8 cellular contexts compared by ENCODE assay signal in the genomic region with DNA sequence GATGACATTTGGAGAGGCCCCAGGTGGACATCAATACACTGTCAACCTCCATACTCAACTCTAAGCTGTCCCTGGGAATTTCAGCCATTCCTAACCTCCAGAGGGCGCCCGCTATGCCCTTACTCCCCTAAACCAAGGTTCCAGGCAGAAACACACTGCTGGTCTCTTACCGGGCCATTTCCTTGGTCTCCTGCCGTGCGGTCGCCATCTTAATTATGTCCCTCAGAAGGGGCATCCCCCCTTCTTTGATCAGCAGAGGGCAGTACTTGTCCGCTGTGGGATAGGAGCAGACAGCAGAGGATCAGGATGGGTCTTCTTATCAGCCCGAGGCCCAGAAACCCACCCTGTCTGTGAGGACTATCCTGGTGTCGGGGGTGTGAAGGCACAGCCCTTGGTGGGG.
DNase-seq lines count a peak whose midpoint lies in the region; ATAC-seq and TF ChIP-seq lines count a peak whose summit lies in the region.

No MANE protein-coding gene starts in this region.

- H3K4me1 ChIP-seq in muscle layer of colon (ENCODE audit: insufficient read depth, low read length): no peaks in the 10 kb centered on the region

- TF ChIP-seq CTCF in NB4 (IDR thresholded peaks at IDR 0.05; ENCODE audit: low read depth, low read length): peak; percentile 51

- TF ChIP-seq POLR2A in NB4 (IDR thresholded peaks at IDR 0.05; ENCODE audit: extremely low read depth, insufficient read length): no peak
- TF ChIP-seq POLR2A in erythroblast (IDR thresholded peaks at IDR 0.05; ENCODE audit: low read length): no peak

- H3K27ac ChIP-seq in SK-N-MC (no peak overlapping the region), muscle layer of colon (ENCODE audit: low read depth, low read length) (peak overlapping the region; percentile 42)

- H3K4me3 ChIP-seq in NB4 (ENCODE audit: low read depth, low read length): no peak overlapping the region
- no peak overlapping the region for H3K4me3 ChIP-seq in SK-N-MC
- H3K4me3 ChIP-seq in muscle layer of colon (ENCODE audit: low read depth in 1 of 2, low read length in 2 of 2): no peak overlapping the region

- no peak for ATAC-seq in GM21423 (IDR thresholded peaks at IDR 0.05; ENCODE audit: unreplicated experiment)
- no peak for ATAC-seq in HG02588 (IDR thresholded peaks at IDR 0.05; ENCODE audit: unreplicated experiment)

- no peaks in the 10 kb centered on the region for H3K36me3 ChIP-seq in SK-N-MC (ENCODE audit: insufficient read depth, low read length)
- H3K36me3 ChIP-seq in muscle layer of colon (ENCODE audit: insufficient read depth, low read length): peaks cover 39% of the 10 kb centered on the region

- H3K27me3 ChIP-seq in muscle layer of colon (ENCODE audit: control insufficient read depth in 1 of 2, insufficient read depth in 2 of 2, low read length in 2 of 2): no peaks in the 10 kb centered on the region

- H3K9me3 ChIP-seq in SK-N-MC (ENCODE audit: low read depth, low read length): no peaks in the 10 kb centered on the region
- no peaks in the 10 kb centered on the region for H3K9me3 ChIP-seq in muscle layer of colon (ENCODE audit: low read length)

- DNase-seq in NCI-H1417 (lab: John Stamatoyannopoulos, UW): peak; percentile 37 to 84 (median 68)
- DNase-seq in NCI-H1417 treated with DMSO at 0.1 percent for 48 hours (lab: John Stamatoyannopoulos, UW): no peak
- DNase-seq in NB4 (ENCODE audit: low read depth): peak; percentile 87
- peak; percentile 18 for DNase-seq in SK-N-MC (ENCODE audit: low read depth, low spot score)
- peak; percentile 84 for DNase-seq in erythroblast (lab: John Stamatoyannopoulos, UW)

- H3K9ac ChIP-seq in SK-N-MC (ENCODE audit: insufficient read length) (no peak overlapping the region), muscle layer of colon (ENCODE audit: low read length) (no peak overlapping the region)
